12 cellular contexts compared by ENCODE assay signal in genomic region chrX:154093965-154094364, GRCh38. TPM values are rescaled to one million over a fixed set of nuclear protein-coding genes. Genes with fewer than 3 reads are reported as not detected.
A peak's percentile ranks its signal among the peaks of the same experiment; 100 is the strongest.
DNase-seq lines count a peak whose midpoint lies in the region; TF ChIP-seq lines count a peak whose summit lies in the region.
"Had no signal": no experiment of that assay in that cellular context is flagged by ENCODE, and none has a peak within 500 bp of the region (broad histone marks: within the 10 kb centered on the region; RNA-seq: fewer than 3 reads in every experiment).

No MANE protein-coding gene starts in this region.

- no peak overlapping the region for H3T11ph ChIP-seq in H9 (ENCODE audit: low read length)

- intact Hi-C loops in activated CD4-positive, alpha-beta memory T cell treated with anti-CD3 and anti-CD28 coated beads for 36 hours (cut with micrococcal nuclease) = loop anchor here (5.0 to 10.0 kb wide), 2 partner anchors 72 to 119 kb away; partner anchors contain the start of genes HCFC1 and TMEM187
- intact Hi-C loops in posterior cingulate gyrus (cut with DNase I) = loop anchor here (10.0 kb wide), 1 partner anchor 79 kb away; the partner anchor contains the start of gene IRAK1

- H3K4me2 ChIP-seq in H9 (ENCODE audit: insufficient read depth, insufficient read length, low read length) (peak overlapping the region; percentile 46), fibroblast of lung (ENCODE audit: extremely low read depth, insufficient read depth, low read length) (peak overlapping the region; percentile 4)

- no peak overlapping the region for H4K91ac ChIP-seq in H9 (ENCODE audit: insufficient read length, low read depth, low read length)

- H4K20me1 ChIP-seq in H9 (ENCODE audit: control insufficient read depth, insufficient read depth, insufficient read length) (no peaks in the 10 kb centered on the region), fibroblast of lung (ENCODE audit: control insufficient read depth, extremely low read depth, insufficient read depth, low read length) (no peaks in the 10 kb centered on the region)

- H3K14ac ChIP-seq in H9 (ENCODE audit: insufficient read depth, low read length) = no peak overlapping the region

- DNase-seq in H9 (peak; percentile 30), fibroblast of lung (ENCODE audit: low read depth in 2 of 2) (no peak), retinal pigment epithelial cell (ENCODE audit: low read depth) (no peak), posterior cingulate gyrus (no peak), NCI-H2171 treated with DMSO at 0.1 percent for 48 hours (lab: John Stamatoyannopoulos, UW) (no peak)
- DNase-seq in activated CD4-positive, alpha-beta memory T cell treated with anti-CD3 and anti-CD28 coated beads for 36 hours = no peak
- no peak for DNase-seq in effector CD4-positive, alpha-beta T cell
- DNase-seq: DMS79 treated with DMSO at 0.1 percent for 48 hours; GOT3; NCI-H526; stimulated activated CD4-positive, alpha-beta T cell treated with anti-CD3 and anti-CD28 coated beads, Interleukin-12 subunit alpha, Interleukin-12 subunit beta, amount 100 ng/mL, for 4 hours had no signal

- POLR2A ChIA-PET in activated CD4-positive, alpha-beta memory T cell treated with anti-CD3 and anti-CD28 coated beads for 36 hours (lab: Charles Lee) = no interaction called here

- H3K36me3 ChIP-seq in fibroblast of lung (ENCODE audit: control insufficient read depth, insufficient read depth, low read length) = no peaks in the 10 kb centered on the region

- no peak overlapping the region for H3K23ac ChIP-seq in H9 (ENCODE audit: insufficient read length, low read depth, low read length)

- WGBS in H9 (ENCODE audit: extremely low coverage, insufficient read length, low lambda C conversion rate) = no CpG with 5 or more reads among the region's 5 CpGs

- TF ChIP-seq CTCF in H9 (conservative IDR thresholded peaks at IDR 0.05) (no peak), fibroblast of lung (conservative IDR thresholded peaks at IDR 0.05 in 1 of 2, IDR thresholded peaks at IDR 0.05 in 1 of 2; ENCODE audit: low read depth in 1 of 2, low read length in 2 of 2) (no peak), retinal pigment epithelial cell (conservative IDR thresholded peaks at IDR 0.05; ENCODE audit: low read depth, low read length) (no peak)

- H2BK20ac ChIP-seq in H9 (ENCODE audit: low read depth, low read length, poor library complexity, severe bottlenecking) = no peak overlapping the region

- no peak overlapping the region for H2AK5ac ChIP-seq in H9 (ENCODE audit: insufficient read length, low read length)

- peaks cover 66 to 71% of the 10 kb centered on the region in 2 experiments for H3K9me3 Mint-ChIP-seq in H9
- no peaks in the 10 kb centered on the region for H3K9me3 Mint-ChIP-seq in activated CD4-positive, alpha-beta memory T cell treated with anti-CD3 and anti-CD28 coated beads for 36 hours

- H3K36me3 Mint-ChIP-seq in H9 (ENCODE audit: insufficient read depth in 1 of 3, low read depth in 3 of 3) = peaks cover 9 to 20% (median 18%) of the 10 kb centered on the region in 3 experiments
- H3K36me3 Mint-ChIP-seq in activated CD4-positive, alpha-beta memory T cell treated with anti-CD3 and anti-CD28 coated beads for 36 hours = peaks cover 19% of the 10 kb centered on the region

- no peak overlapping the region for H2BK15ac ChIP-seq in H9 (ENCODE audit: low read depth, low read length)

- no peak overlapping the region for H2BK5ac ChIP-seq in H9 (ENCODE audit: insufficient read length, low read length)

- no peak overlapping the region for H2BK120ac ChIP-seq in H9 (ENCODE audit: low read depth, low read length, poor library complexity, severe bottlenecking)

- H3K4me3 ChIP-seq in fibroblast of lung (replicated peaks in 1 of 4; ENCODE audit: control extremely low read depth in 1 of 4, insufficient read depth in 1 of 4, low read depth in 3 of 4, low read length in 4 of 4) (peak overlapping the region in 1 of 4 experiments; percentile 75), retinal pigment epithelial cell (ENCODE audit: low read length) (peak overlapping the region; percentile 71)

- no peak overlapping the region for H4K8ac ChIP-seq in H9 (replicated peaks; ENCODE audit: insufficient read length, low read depth, low read length)

- H3K4ac ChIP-seq in H9 (ENCODE audit: low read depth, low read length) = no peak overlapping the region

- no peak overlapping the region for H3K56ac ChIP-seq in H9 (ENCODE audit: insufficient read length, low read depth, low read length)

- H3K4me1 Mint-ChIP-seq in H9 = peaks cover 55 to 56% of the 10 kb centered on the region in 2 experiments
- peaks cover 69% of the 10 kb centered on the region for H3K4me1 Mint-ChIP-seq in activated CD4-positive, alpha-beta memory T cell treated with anti-CD3 and anti-CD28 coated beads for 36 hours (ENCODE audit: low read depth)

- H3K79me2 ChIP-seq in H9 (ENCODE audit: insufficient read depth, low read length) (peaks cover 23% of the 10 kb centered on the region), fibroblast of lung (ENCODE audit: control insufficient read depth, insufficient read depth, low read length) (peaks cover 66% of the 10 kb centered on the region)

- H4K5ac ChIP-seq in H9 (ENCODE audit: insufficient read length, low read depth, low read length) = no peak overlapping the region

- H3K27me3 ChIP-seq in H9 (ENCODE audit: insufficient read depth, low read length) (no peaks in the 10 kb centered on the region), fibroblast of lung (ENCODE audit: control insufficient read depth, insufficient read depth, low read length) (no peaks in the 10 kb centered on the region)

- H3K79me1 ChIP-seq in H9 (ENCODE audit: insufficient read depth, low read depth, low read length, poor library complexity, severe bottlenecking) = no peaks in the 10 kb centered on the region

- H3K4me1 ChIP-seq in H9 (ENCODE audit: insufficient read depth, low read length) (no peaks in the 10 kb centered on the region; the same call in 1 of the 2 replicates), fibroblast of lung (ENCODE audit: control insufficient read depth, extremely low read depth, insufficient read depth, low read length) (peaks cover 5% of the 10 kb centered on the region)

- H3K27ac ChIP-seq in H9 (ENCODE audit: insufficient read length, low read depth, low read length) = no peak overlapping the region
- H3K27ac ChIP-seq in fibroblast of lung (ENCODE audit: insufficient read depth, low read length) = no peak overlapping the region

- H3K4me3 Mint-ChIP-seq in H9 = peak overlapping the region; percentile 46 to 87; a peak in 4 of 5 replicates
- peak overlapping the region; percentile 98 for H3K4me3 Mint-ChIP-seq in activated CD4-positive, alpha-beta memory T cell treated with anti-CD3 and anti-CD28 coated beads for 36 hours

- H3K18ac ChIP-seq in H9 (ENCODE audit: insufficient read length, low read depth, low read length) = no peak overlapping the region

- H3K9me3 ChIP-seq in H9 (ENCODE audit: control insufficient read depth, low read depth, low read length) = peaks cover 29% of the 10 kb centered on the region
- H3K9me3 ChIP-seq in fibroblast of lung (ENCODE audit: control insufficient read depth, insufficient read depth, low read depth, low read length) = no peaks in the 10 kb centered on the region

- peaks cover 11% of the 10 kb centered on the region for H3K23me2 ChIP-seq in H9 (ENCODE audit: insufficient read length, low read depth, low read length, poor library complexity, severe bottlenecking)

- no peak overlapping the region for H2BK12ac ChIP-seq in H9 (ENCODE audit: insufficient read length, low read depth, low read length)

- H3K9ac ChIP-seq in H9 (ENCODE audit: extremely low read depth, insufficient read length, low read length) = no peak overlapping the region
- no peak overlapping the region for H3K9ac ChIP-seq in fibroblast of lung (ENCODE audit: insufficient read depth, low read length)

- CTCF ChIA-PET in activated CD4-positive, alpha-beta memory T cell treated with anti-CD3 and anti-CD28 coated beads for 36 hours (lab: Charles Lee) = no interaction called here

- H3K27ac Mint-ChIP-seq in H9 = peak overlapping the region in 2 of 3 experiments; percentile 41 to 89; a peak in 3 of 7 replicates
- H3K27ac Mint-ChIP-seq in activated CD4-positive, alpha-beta memory T cell treated with anti-CD3 and anti-CD28 coated beads for 36 hours = peak overlapping the region; percentile 64

- H3K27me3 Mint-ChIP-seq in H9 (ENCODE audit: low read depth) = no peaks in the 10 kb centered on the region
- no peaks in the 10 kb centered on the region for H3K27me3 Mint-ChIP-seq in activated CD4-positive, alpha-beta memory T cell treated with anti-CD3 and anti-CD28 coated beads for 36 hours

- H2AFZ ChIP-seq in H9 (ENCODE audit: low read length) (no peak overlapping the region), fibroblast of lung (ENCODE audit: low read length) (no peak overlapping the region)

RNA-seq across cellular contexts. Expression of gene MECP2, which starts 3.6 kb away (rescaled TPM):
- total RNA-seq in H9 (2021) = 30.4 and 32.2 TPM in 2 replicates
- total RNA-seq in activated CD4-positive, alpha-beta memory T cell treated with anti-CD3 and anti-CD28 coated beads for 36 hours = 10 to 100 TPM; 50.8 to 51.0 TPM
- 15.4 and 24.9 TPM in 2 replicates for total RNA-seq in fibroblast of lung
- polyA plus RNA-seq in fibroblast of lung = 11.5 and 11.6 TPM in 2 replicates
- polyA plus RNA-seq in fibroblast of lung (2012) = 14.6 and 17.5 TPM in 2 replicates
- 18.5 and 20.7 TPM in 2 replicates for polyA minus RNA-seq in fibroblast of lung (ENCODE audit: low replicate concordance)

RNA-seq across cellular contexts. Expression of gene OPN1LW, which starts 50.1 kb away (rescaled TPM):
- total RNA-seq in H9 (2021) (not detected in 2 replicates), fibroblast of lung (not detected in 2 replicates)
- total RNA-seq in activated CD4-positive, alpha-beta memory T cell treated with anti-CD3 and anti-CD28 coated beads for 36 hours = not detected
- polyA plus RNA-seq in fibroblast of lung = not detected in 2 replicates
- not detected in 2 replicates for polyA plus RNA-seq in fibroblast of lung (2012)
- polyA minus RNA-seq in fibroblast of lung (ENCODE audit: low replicate concordance) = not detected in 2 replicates
- total RNA-seq: mesenteric fat pad had no signal
